9 cellular contexts compared by ENCODE assay signal in the genomic region with DNA sequence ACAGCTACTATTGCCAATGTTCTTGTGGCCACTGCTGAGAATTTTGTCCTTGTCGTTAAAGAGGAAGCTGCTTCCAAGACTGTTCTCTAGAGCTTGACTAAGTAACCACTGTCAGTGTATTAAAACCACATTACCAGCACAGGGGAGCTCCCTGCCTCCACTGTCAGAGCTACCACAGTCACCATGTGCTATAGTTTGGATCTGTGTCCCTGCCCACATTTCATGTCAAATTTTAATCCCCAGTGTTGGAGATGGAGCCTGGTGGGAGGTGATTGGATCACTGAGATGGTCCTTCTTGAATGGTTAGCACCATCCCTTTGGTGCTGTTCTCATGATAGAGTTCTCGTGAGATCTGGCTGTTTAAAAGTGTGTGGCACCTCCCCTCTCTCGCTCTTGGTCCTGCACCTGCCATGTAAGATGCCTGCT. TPM values are rescaled to one million over a fixed set of nuclear protein-coding genes. Genes with fewer than 3 reads are reported as not detected.
DNase-seq lines count a peak whose midpoint lies in the region; ATAC-seq, FAIRE-seq and TF ChIP-seq lines count a peak whose summit lies in the region.
"Had no signal": no experiment of that assay in that cellular context is flagged by ENCODE, and none has a peak within 500 bp of the region (broad histone marks: within the 10 kb centered on the region; RNA-seq: fewer than 3 reads in every experiment).

No MANE protein-coding gene starts in this region.

- 13% methylated on average over 3 of the region's 3 CpGs for WGBS in K562 (ENCODE audit: insufficient coverage, low coverage, missing lambda C conversion rate)

- no peaks in the 10 kb centered on the region for H3K79me2 ChIP-seq in K562 (ENCODE audit: control insufficient read depth, insufficient read depth, low read length)

- no peak for TF ChIP-seq POLR2A in K562 (conservative IDR thresholded peaks at IDR 0.05)

- FAIRE-seq in K562 (lab: Jason Lieb, UNC), result no peak

- peak in 4 of 5 donors; percentile 36 to 50 (median 48) for DNase-seq in CD4-positive, alpha-beta memory T cell
- peak; percentile 65 for DNase-seq in M059J (ENCODE audit: low read depth)
- DNase-seq in K562 (ENCODE audit: extremely low read depth in 1 of 4, low spot score in 3 of 4), result no peak
- DNase-seq in nephron progenitor cell, result no peak
- DNase-seq in GM19240 (ENCODE audit: insufficient read length, low spot score), result no peak
- DNase-seq in NCI-H2081 (lab: John Stamatoyannopoulos, UW), result no peak

- no peak overlapping the region for H2AFZ ChIP-seq in K562 (ENCODE audit: low read depth, low read length)

- H3K4me1 ChIP-seq in CD4-positive, alpha-beta memory T cell (ENCODE audit: insufficient read depth, low read length), result peaks cover 37% of the 10 kb centered on the region
- no peaks in the 10 kb centered on the region; a peak in 1 of 5 replicates for H3K4me1 ChIP-seq in K562 (replicated peaks in 1 of 2; ENCODE audit: control insufficient read depth in 2 of 2, insufficient read depth in 2 of 2, low read length in 2 of 2)

- peaks cover 29 to 43% (median 37%) of the 10 kb centered on the region in 4 donors for H3K4me1 Mint-ChIP-seq in CD4-positive, alpha-beta memory T cell
- peaks cover 14% of the 10 kb centered on the region for H3K4me1 Mint-ChIP-seq in nephron progenitor cell

- POLR2A ChIA-PET in CD4-positive, alpha-beta memory T cell (lab: Charles Lee; ENCODE audit: partially characterized antibody), result interaction anchor here (1.2 to 5.5 kb wide), 4 partner anchors 8 to 222 kb away, joined by 3 to 35 read pairs (median 6); a partner anchor contains a TSS
- POLR2A ChIA-PET in K562 (lab: Yijun Ruan, JAX), result no interaction called here

- H3K4me3 Mint-ChIP-seq in CD4-positive, alpha-beta memory T cell, result peak overlapping the region in 5 of 8 donors; percentile 17 to 44 (median 22)
- H3K4me3 Mint-ChIP-seq in nephron progenitor cell, result no peak overlapping the region

- H3K36me3 ChIP-seq in CD4-positive, alpha-beta memory T cell (ENCODE audit: insufficient read depth, low read length), result no peaks in the 10 kb centered on the region
- H3K36me3 ChIP-seq in K562 (ENCODE audit: control insufficient read depth, insufficient read depth, low read length), result no peaks in the 10 kb centered on the region

- H3K27ac Mint-ChIP-seq in CD4-positive, alpha-beta memory T cell, result peak overlapping the region in 5 of 7 donors; percentile 15 to 80 (median 59)
- H3K27ac Mint-ChIP-seq in nephron progenitor cell, result no peak overlapping the region

- in situ Hi-C loops in K562 (cut with MboI), result no loop called here

- H4K20me1 ChIP-seq in K562 (replicated peaks; ENCODE audit: control insufficient read depth, insufficient read depth, low read length), result no peaks in the 10 kb centered on the region

- H3K9me3 Mint-ChIP-seq in CD4-positive, alpha-beta memory T cell, result peaks cover 3 to 20% (median 10%) of the 10 kb centered on the region in 8 donors
- H3K9me3 Mint-ChIP-seq in nephron progenitor cell, result peaks cover 31% of the 10 kb centered on the region

- no peak overlapping the region for H3K27ac ChIP-seq in CD4-positive, alpha-beta memory T cell (ENCODE audit: low read depth, low read length)
- no peak overlapping the region for H3K27ac ChIP-seq in K562 (ENCODE audit: extremely low read depth, low read depth, low read length)
- H3K27ac ChIP-seq: VCaP had no signal

- no peaks in the 10 kb centered on the region for H3K27me3 Mint-ChIP-seq in CD4-positive, alpha-beta memory T cell
- H3K27me3 Mint-ChIP-seq in nephron progenitor cell (ENCODE audit: low read depth, poor library complexity), result no peaks in the 10 kb centered on the region

- H3K4me3 ChIP-seq in CD4-positive, alpha-beta memory T cell (ENCODE audit: low read length in 2 of 2), result no peak overlapping the region
- H3K4me3 ChIP-seq in K562, result no peak overlapping the region

- TF ChIP-seq CTCF in K562 (IDR thresholded peaks at IDR 0.05 in 2 of 3, conservative IDR thresholded peaks at IDR 0.05 in 1 of 3; ENCODE audit: insufficient read depth in 2 of 3, low read depth in 1 of 3, low read length in 3 of 3) (no peak), nephron progenitor cell (IDR thresholded peaks at IDR 0.05) (no peak)

- no peaks in the 10 kb centered on the region for H3K27me3 ChIP-seq in CD4-positive, alpha-beta memory T cell (ENCODE audit: insufficient read depth, low read length)
- H3K27me3 ChIP-seq in K562 (ENCODE audit: control insufficient read depth in 2 of 2, insufficient read depth in 2 of 2, low read length in 2 of 2), result no peaks in the 10 kb centered on the region

- no peak overlapping the region for H3K9ac ChIP-seq in K562 (ENCODE audit: insufficient read depth in 1 of 2, low read depth in 2 of 2, low read length in 2 of 2)

- CTCF ChIA-PET in CD4-positive, alpha-beta memory T cell (lab: Charles Lee; ENCODE audit: partially characterized antibody), result interaction anchor here (0.7 to 1.3 kb wide), 3 partner anchors 12 to 364 kb away, joined by 3 to 5 read pairs (median 3); no protein-coding TSS in a partner anchor
- CTCF ChIA-PET in K562 (lab: Yijun Ruan, JAX; ENCODE audit: low intra/inter-chr PET ratio), result no interaction called here

- peaks cover 4 to 12% of the 10 kb centered on the region in 2 donors for H3K9me3 ChIP-seq in CD4-positive, alpha-beta memory T cell (ENCODE audit: control insufficient read depth in 1 of 2, low read length in 2 of 2)
- no peaks in the 10 kb centered on the region for H3K9me3 ChIP-seq in K562 (replicated peaks; ENCODE audit: control insufficient read depth, insufficient read depth, low read depth, low read length)

- intact Hi-C loops in CD4-positive, alpha-beta memory T cell (cut with micrococcal nuclease), result no loop called here
- intact Hi-C loops in K562 (cut with micrococcal nuclease), result no loop called here

- no TSS peak for BruUV-seq in K562 (replicated peaks; lab: Mats Ljungman, UMichigan)

- no peak for TF ChIP-seq RAD21 in K562 (CRISPR knock-in tag; conservative IDR thresholded peaks at IDR 0.05 in 1 of 2, IDR thresholded peaks at IDR 0.05 in 1 of 2)

- H3K36me3 Mint-ChIP-seq in CD4-positive, alpha-beta memory T cell, result peaks cover 8 to 10% of the 10 kb centered on the region in 2 donors
- peaks cover 6% of the 10 kb centered on the region for H3K36me3 Mint-ChIP-seq in nephron progenitor cell (ENCODE audit: low read depth)

- peak; percentile 62 for ATAC-seq in GM21390 (IDR thresholded peaks at IDR 0.05; ENCODE audit: unreplicated experiment)
- peak; percentile 39; the same call in 2 of the 3 replicates for ATAC-seq in K562
- no peak for ATAC-seq in GM21360 (IDR thresholded peaks at IDR 0.05; ENCODE audit: unreplicated experiment)

- H3K4me2 ChIP-seq in K562 (ENCODE audit: insufficient read depth, low read length), result no peak overlapping the region

- TF ChIP-seq EP300 in K562 (IDR thresholded peaks at IDR 0.05; ENCODE audit: low read length), result no peak

- H3K9me1 ChIP-seq in K562 (ENCODE audit: control insufficient read depth, insufficient read depth, low read length), result no peaks in the 10 kb centered on the region

TF ChIP-seq in K562, 482 proteins besides CTCF, POLR2A, EP300 and RAD21 (continues in another document):
- TF ChIP-seq SREBF2 (CRISPR knock-in tag; IDR thresholded peaks at IDR 0.05) (no peak), KAT8 (IDR thresholded peaks at IDR 0.05; ENCODE audit: low read depth) (no peak), FOS (IDR thresholded peaks at IDR 0.05; ENCODE audit: extremely low read depth, insufficient read length) (no peak), NCOA2 (IDR thresholded peaks at IDR 0.05; ENCODE audit: partially characterized antibody in 2 of 2) (no peak), NCOA4 (IDR thresholded peaks at IDR 0.05; ENCODE audit: partially characterized antibody) (no peak), GATAD2B (IDR thresholded peaks at IDR 0.05; ENCODE audit: borderline replicate concordance) (no peak)
- TF ChIP-seq, protein P1, sequence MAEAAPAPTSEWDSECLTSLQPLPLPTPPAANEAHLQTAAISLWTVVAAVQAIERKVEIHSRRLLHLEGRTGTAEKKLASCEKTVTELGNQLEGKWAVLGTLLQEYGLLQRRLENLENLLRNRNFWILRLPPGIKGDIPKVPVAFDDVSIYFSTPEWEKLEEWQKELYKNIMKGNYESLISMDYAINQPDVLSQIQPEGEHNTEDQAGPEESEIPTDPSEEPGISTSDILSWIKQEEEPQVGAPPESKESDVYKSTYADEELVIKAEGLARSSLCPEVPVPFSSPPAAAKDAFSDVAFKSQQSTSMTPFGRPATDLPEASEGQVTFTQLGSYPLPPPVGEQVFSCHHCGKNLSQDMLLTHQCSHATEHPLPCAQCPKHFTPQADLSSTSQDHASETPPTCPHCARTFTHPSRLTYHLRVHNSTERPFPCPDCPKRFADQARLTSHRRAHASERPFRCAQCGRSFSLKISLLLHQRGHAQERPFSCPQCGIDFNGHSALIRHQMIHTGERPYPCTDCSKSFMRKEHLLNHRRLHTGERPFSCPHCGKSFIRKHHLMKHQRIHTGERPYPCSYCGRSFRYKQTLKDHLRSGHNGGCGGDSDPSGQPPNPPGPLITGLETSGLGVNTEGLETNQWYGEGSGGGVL (CRISPR knock-in tag; IDR thresholded peaks at IDR 0.05), result no peak
- TF ChIP-seq, protein P2, sequence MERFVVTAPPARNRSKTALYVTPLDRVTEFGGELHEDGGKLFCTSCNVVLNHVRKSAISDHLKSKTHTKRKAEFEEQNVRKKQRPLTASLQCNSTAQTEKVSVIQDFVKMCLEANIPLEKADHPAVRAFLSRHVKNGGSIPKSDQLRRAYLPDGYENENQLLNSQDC (CRISPR knock-in tag; IDR thresholded peaks at IDR 0.05), result no peak

RNA-seq across cellular contexts. Expression of a gene that starts 23.2 kb away (rescaled TPM):
- total RNA-seq in CD4-positive, alpha-beta memory T cell, result 100 to 1,000 TPM; 193 to 195 TPM
- 100 to 1,000 TPM; 433 to 542 TPM for polyA plus RNA-seq in CD4-positive, alpha-beta memory T cell
- 195 and 245 TPM in 2 replicates for total RNA-seq in M059J (2014; rRNA removed; shearing (Covaris generic))
- 72.2 and 246 TPM in 2 replicates for total RNA-seq in K562 (2011; cell fraction: chromatin; rRNA removed; ENCODE audit: low replicate concordance)
- total RNA-seq in K562 (2011; cell fraction: nucleolus; rRNA removed), result 38.4 and 61.2 TPM in 2 replicates
- 122 and 262 TPM in 2 replicates for total RNA-seq in K562 (2011; cell fraction: nucleoplasm; rRNA removed)
- total RNA-seq in K562 (2014; rRNA removed), result 133 and 157 TPM in 2 replicates
- total RNA-seq in K562 (2014; rRNA removed; fragmentation: Illumina TruSeq; extraction: Trizol), result 169 and 201 TPM in 2 replicates
- 168 and 191 TPM in 2 replicates for total RNA-seq in K562 (2015; rRNA removed; fragmentation: Illumina TruSeq; extraction: Trizol)
- total RNA-seq in K562 (2021), result 160 and 170 TPM in 2 replicates
- polyA plus RNA-seq in K562 (2011; rRNA removed), result 184 and 309 TPM in 2 replicates
- 76.5 and 110 TPM in 2 replicates for polyA plus RNA-seq in K562 (2011; cell fraction: cytosol; rRNA removed)
- 47.8 and 69.1 TPM in 2 replicates for polyA plus RNA-seq in K562 (2011; cell fraction: nucleus; rRNA removed)
- 168 and 212 TPM in 2 replicates for polyA plus RNA-seq in K562 (2012)
- 263 and 309 TPM in 2 replicates for polyA plus RNA-seq in K562 (2014; fragmentation: Illumina TruSeq; extraction: Trizol)
- 100 to 1,000 TPM; 107 to 116 TPM for polyA plus RNA-seq in K562 (2014; fragmentation: Nextera tagmentation; extraction: Ambion mirVana)
- 212 and 213 TPM in 2 replicates for polyA plus RNA-seq in K562 (2014; rRNA removed)
- 175 and 226 TPM in 2 replicates for polyA minus RNA-seq in K562 (2011; rRNA and poly(A)+ RNA removed)
- polyA minus RNA-seq in K562 (2011; cell fraction: cytosol; rRNA and poly(A)+ RNA removed), result 60.5 and 94.7 TPM in 2 replicates
- polyA minus RNA-seq in K562 (2011; cell fraction: nucleus; rRNA and poly(A)+ RNA removed), result 33.7 and 49.9 TPM in 2 replicates

Comparison
In these comparisons a context has a peak if more than half of its experiments do, and no peak if none do; other contexts are left out.
1. DNase-seq: peak in CD4-positive, alpha-beta memory T cell (4 of 5) and M059J (single experiment); none in K562 (0 of 4), nephron progenitor cell (single experiment), GM19240 (single experiment) and NCI-H2081 (0 of 2).